9 cellular contexts compared by ENCODE assay signal in genomic region chr6:35044771-35045275, GRCh38.
DNase-seq lines count a peak whose midpoint lies in the region; ATAC-seq and TF ChIP-seq lines count a peak whose summit lies in the region.
"Had no signal": no experiment of that assay in that cellular context is flagged by ENCODE, and none has a peak within 500 bp of the region (broad histone marks: within the 10 kb centered on the region; RNA-seq: fewer than 3 reads in every experiment).

No MANE protein-coding gene starts in this region.

- CTCF ChIA-PET in activated CD4-positive, alpha-beta T cell treated with anti-CD3 and anti-CD28 coated beads for 36 hours (lab: Charles Lee): interaction anchor here (0.6 to 1.4 kb wide), 2 partner anchors 14 to 30 kb away, joined by 3 read pairs; no protein-coding TSS in a partner anchor

- H3K9me3 ChIP-seq in ascending aorta (no peaks in the 10 kb centered on the region), transverse colon (no peaks in the 10 kb centered on the region)

- intact Hi-C loops in ascending aorta (cut with DNase I): no loop called here
- intact Hi-C loops in transverse colon (cut with DNase I; ENCODE audit: low total_unique reads): loop anchor here (5.0 kb wide), 1 partner anchor 1628 kb away; the partner anchor contains the start of gene CUTA
- intact Hi-C loops in activated CD4-positive, alpha-beta T cell treated with anti-CD3 and anti-CD28 coated beads for 36 hours (cut with DNase I, micrococcal nuclease): no loop called here

- H3K4me1 ChIP-seq in ascending aorta: peaks cover 39 to 87% of the 10 kb centered on the region in 2 donors
- H3K4me1 ChIP-seq in transverse colon: peaks cover 65 to 99% (median 78%) of the 10 kb centered on the region in 4 donors

- DNase-seq in NCI-H748 (lab: John Stamatoyannopoulos, UW; ENCODE audit: unreplicated experiment) (peak; percentile 90), NCI-H748 treated with DMSO at 0.1 percent for 48 hours (lab: John Stamatoyannopoulos, UW) (no peak), ascending aorta (ENCODE audit: low spot score in 2 of 2) (no peak), left lobe of liver (ENCODE audit: low spot score) (no peak), transverse colon (peak; percentile 27), dedifferentiated amniotic fluid mesenchymal stem cell (ENCODE audit: extremely low spot score) (no peak)
- no peak for DNase-seq in activated CD4-positive, alpha-beta T cell treated with anti-CD3 and anti-CD28 coated beads for 36 hours
- no peak for DNase-seq in activated T-cell treated with anti-CD3 and anti-CD28 coated beads, Interleukin-2, amount 50 U/mL, for 48 hours
- DNase-seq: activated T-cell treated with anti-CD3 and anti-CD28 coated beads, Interleukin-2, amount 50 U/mL, for 72 hours had no signal

- H3K4me1 Mint-ChIP-seq in activated CD4-positive, alpha-beta T cell treated with anti-CD3 and anti-CD28 coated beads for 36 hours: peaks cover 6% of the 10 kb centered on the region

- H3K36me3 Mint-ChIP-seq in activated CD4-positive, alpha-beta T cell treated with anti-CD3 and anti-CD28 coated beads for 36 hours (ENCODE audit: low read depth): peaks cover 2% of the 10 kb centered on the region

- peak; percentile 15 for ATAC-seq in left lobe of liver
- no peak for ATAC-seq in activated CD4-positive, alpha-beta T cell treated with anti-CD3 and anti-CD28 coated beads for 36 hours
- ATAC-seq: activated T-cell treated with anti-CD3 and anti-CD28 coated beads, Interleukin-2, amount 50 U/mL, for 72 hours had no signal

- H3K27ac ChIP-seq in ascending aorta: peak overlapping the region; percentile 74 to 87
- peak overlapping the region; percentile 85 to 91 (median 90) for H3K27ac ChIP-seq in transverse colon

- TF ChIP-seq CTCF in ascending aorta (IDR thresholded peaks at IDR 0.05): no peak
- no peak for TF ChIP-seq CTCF in transverse colon (IDR thresholded peaks at IDR 0.05)

- in situ Hi-C loops in transverse colon (cut with MboI; ENCODE audit: low pct_ligation_motif_present in 1 of 4, low pct_unique_long_range_greater_than_20kb in 1 of 4, low sequenced_read_pairs in 3 of 4): no loop called here

- POLR2A ChIA-PET in activated CD4-positive, alpha-beta T cell treated with anti-CD3 and anti-CD28 coated beads for 36 hours (lab: Charles Lee): no interaction called here

- no peak overlapping the region for H3K4me3 ChIP-seq in ascending aorta
- no peak overlapping the region for H3K4me3 ChIP-seq in transverse colon

- no peaks in the 10 kb centered on the region for H3K27me3 Mint-ChIP-seq in activated CD4-positive, alpha-beta T cell treated with anti-CD3 and anti-CD28 coated beads for 36 hours

- no peak for TF ChIP-seq POLR2A in transverse colon (IDR thresholded peaks at IDR 0.05)

- WGBS in transverse colon (ENCODE audit: low coverage in 1 of 2), 2 donors: 22 to 24% methylated on average over 2 of the region's 2 CpGs

- H3K27me3 ChIP-seq in ascending aorta: no peaks in the 10 kb centered on the region
- no peaks in the 10 kb centered on the region for H3K27me3 ChIP-seq in transverse colon

- H3K4me3 Mint-ChIP-seq in activated CD4-positive, alpha-beta T cell treated with anti-CD3 and anti-CD28 coated beads for 36 hours: no peak overlapping the region
- H3K4me3 Mint-ChIP-seq: activated T-cell treated with anti-CD3 and anti-CD28 coated beads, Interleukin-2, amount 50 U/mL, for 72 hours had no signal

- H3K9me3 Mint-ChIP-seq in activated CD4-positive, alpha-beta T cell treated with anti-CD3 and anti-CD28 coated beads for 36 hours (ENCODE audit: low read depth): no peaks in the 10 kb centered on the region
- H3K9me3 Mint-ChIP-seq: activated T-cell treated with anti-CD3 and anti-CD28 coated beads, Interleukin-2, amount 50 U/mL, for 72 hours had no signal

- peak; percentile 14 for TF ChIP-seq EP300 in transverse colon (IDR thresholded peaks at IDR 0.05; ENCODE audit: low read depth)

- no peak overlapping the region for H3K27ac Mint-ChIP-seq in activated CD4-positive, alpha-beta T cell treated with anti-CD3 and anti-CD28 coated beads for 36 hours
- H3K27ac Mint-ChIP-seq: activated T-cell treated with anti-CD3 and anti-CD28 coated beads, Interleukin-2, amount 50 U/mL, for 72 hours had no signal

- H3K36me3 ChIP-seq in ascending aorta: peaks cover 0 to 7% of the 10 kb centered on the region in 2 donors
- H3K36me3 ChIP-seq in transverse colon: no peaks in the 10 kb centered on the region

Comparison
In these comparisons a context has a peak if more than half of its experiments do, and no peak if none do; other contexts are left out.
1. DNase-seq: peak in NCI-H748 (single experiment) and transverse colon (single experiment); none in NCI-H748 treated with DMSO at 0.1 percent for 48 hours (single experiment), ascending aorta (0 of 2), left lobe of liver (single experiment), dedifferentiated amniotic fluid mesenchymal stem cell (single experiment), activated CD4-positive, alpha-beta T cell treated with anti-CD3 and anti-CD28 coated beads for 36 hours (single experiment) and activated T-cell treated with anti-CD3 and anti-CD28 coated beads, Interleukin-2, amount 50 U/mL, for 48 hours (0 of 2).